ENCODE assay signal across 22 cellular contexts in genomic region chr5:22896155-22896554, GRCh38. TPM values are rescaled to one million over a fixed set of nuclear protein-coding genes. Genes with fewer than 3 reads are reported as not detected.
DNase-seq lines count a peak whose midpoint lies in the region; ATAC-seq and TF ChIP-seq lines count a peak whose summit lies in the region.
"Had no signal": no experiment of that assay in that cellular context is flagged by ENCODE, and none has a peak within 500 bp of the region (broad histone marks: within the 10 kb centered on the region; RNA-seq: fewer than 3 reads in every experiment).

No MANE protein-coding gene starts in this region.

- no peaks in the 10 kb centered on the region for H3K79me2 ChIP-seq in trophoblast cell (ENCODE audit: control insufficient read depth, insufficient read depth, low read length, poor library complexity)

- H3K4ac ChIP-seq in trophoblast cell (ENCODE audit: low read depth, low read length), result no peak overlapping the region

- H3K79me1 ChIP-seq in trophoblast cell (ENCODE audit: low read length), result no peaks in the 10 kb centered on the region

- H2BK12ac ChIP-seq in trophoblast cell (ENCODE audit: low read length), result no peak overlapping the region

- no peak overlapping the region for H3K23ac ChIP-seq in trophoblast cell (ENCODE audit: low read length)

- no peak overlapping the region for H3K18ac ChIP-seq in trophoblast cell (ENCODE audit: low read length)

- no peak overlapping the region for H3K4me3 ChIP-seq in RWPE2 (ENCODE audit: severe bottlenecking)
- no peak overlapping the region for H3K4me3 ChIP-seq in tibial artery
- H3K4me3 ChIP-seq in trophoblast cell (ENCODE audit: low read depth, low read length), result no peak overlapping the region
- H3K4me3 ChIP-seq: BLaER1, GM12878 had no signal

- no peak overlapping the region for H3K14ac ChIP-seq in trophoblast cell (ENCODE audit: low read length)

- H3K9ac ChIP-seq in trophoblast cell (ENCODE audit: low read length), result no peak overlapping the region
- H3K9ac ChIP-seq: BLaER1 had no signal

- H3K27me3 ChIP-seq in RWPE2 (ENCODE audit: insufficient read depth, poor library complexity, severe bottlenecking), result no peaks in the 10 kb centered on the region
- no peaks in the 10 kb centered on the region for H3K27me3 ChIP-seq in tibial artery
- no peaks in the 10 kb centered on the region for H3K27me3 ChIP-seq in trophoblast cell (ENCODE audit: insufficient read depth, low read length)
- H3K27me3 ChIP-seq: BLaER1 had no signal

- H3K9me3 ChIP-seq in RWPE2 (ENCODE audit: severe bottlenecking) (no peaks in the 10 kb centered on the region), tibial artery (no peaks in the 10 kb centered on the region), trophoblast cell (ENCODE audit: insufficient read depth, low read depth, low read length) (peaks cover 3% of the 10 kb centered on the region)

- no CpG with 5 or more reads among the region's 4 CpGs for WGBS in trophoblast cell (ENCODE audit: extremely low coverage, insufficient coverage, insufficient read length)

- H4K12ac ChIP-seq in trophoblast cell (ENCODE audit: low read depth, low read length), result no peak overlapping the region

- H3K36me3 ChIP-seq in RWPE2 (ENCODE audit: low read depth), result no peaks in the 10 kb centered on the region
- H3K36me3 ChIP-seq in tibial artery, result no peaks in the 10 kb centered on the region
- no peaks in the 10 kb centered on the region for H3K36me3 ChIP-seq in trophoblast cell (ENCODE audit: control insufficient read depth in 1 of 2, insufficient read depth in 2 of 2, low read length in 2 of 2)
- H3K36me3 ChIP-seq: BLaER1 had no signal

- peak overlapping the region; percentile 17 for H3K27ac ChIP-seq in RWPE2 (ENCODE audit: poor library complexity, severe bottlenecking)
- H3K27ac ChIP-seq in tibial artery, result no peak overlapping the region
- no peak overlapping the region for H3K27ac ChIP-seq in trophoblast cell (ENCODE audit: low read depth, low read length)
- H3K27ac ChIP-seq: BLaER1, HL-60 had no signal

- no peak overlapping the region for H2BK120ac ChIP-seq in trophoblast cell (ENCODE audit: insufficient read depth, low read length, poor library complexity)

- peak; percentile 22 for DNase-seq in HS-5 (ENCODE audit: low read depth)
- DNase-seq in NCI-H69 (lab: John Stamatoyannopoulos, UW), result peak; percentile 12
- no peak for DNase-seq in RWPE2 (ENCODE audit: low spot score)
- peak; percentile 2 for DNase-seq in fibroblast of gingiva (ENCODE audit: low read depth)
- no peak for DNase-seq in DMS53 (lab: John Stamatoyannopoulos, UW)
- no peak for DNase-seq in tibial artery
- DNase-seq in retina, result no peak
- no peak for DNase-seq in trophoblast cell
- DNase-seq: 8988T; CD4-positive, alpha-beta memory T cell; DND-41; EL; GOT3; H7; HFFc6 had no signal

- intact Hi-C loops in tibial artery (cut with DNase I; ENCODE audit: low total_unique reads), result no loop called here

- no peak overlapping the region for H3K4me2 ChIP-seq in trophoblast cell (ENCODE audit: low read length)
- H3K4me2 ChIP-seq: BLaER1 had no signal

- H3K4me1 ChIP-seq in RWPE2 (ENCODE audit: insufficient read depth, poor library complexity, severe bottlenecking) (peaks cover 25% of the 10 kb centered on the region), tibial artery (no peaks in the 10 kb centered on the region), trophoblast cell (ENCODE audit: control insufficient read depth in 1 of 2, insufficient read depth in 2 of 2, low read length in 2 of 2) (no peaks in the 10 kb centered on the region)
- H3K4me1 ChIP-seq: BLaER1 had no signal

- H4K91ac ChIP-seq in trophoblast cell (ENCODE audit: low read depth, low read length), result no peak overlapping the region

- no peak overlapping the region for H4K8ac ChIP-seq in trophoblast cell (ENCODE audit: low read depth, low read length)

- no peak overlapping the region for H2BK5ac ChIP-seq in trophoblast cell (ENCODE audit: low read depth, low read length, poor library complexity)

- ATAC-seq in RWPE2 (ENCODE audit: low read depth), result peak; percentile 82
- ATAC-seq: GM12878, HCT116, HepG2 had no signal

- TF ChIP-seq CTCF in RWPE2 (IDR thresholded peaks at IDR 0.05; ENCODE audit: poor library complexity, severe bottlenecking) (no peak), tibial artery (IDR thresholded peaks at IDR 0.05) (no peak)

- H2AFZ ChIP-seq in trophoblast cell (ENCODE audit: insufficient read depth, low read length, poor library complexity), result no peak overlapping the region

- H2AK5ac ChIP-seq in trophoblast cell (ENCODE audit: low read length), result no peak overlapping the region

RNA-seq across cellular contexts. Expression of gene CDH12, which starts 43.0 kb away (rescaled TPM):
- 0.01 and 0.03 TPM in 2 replicates for polyA plus RNA-seq in trophoblast cell (2013)
- polyA plus RNA-seq: AG04450; CD14-positive monocyte; CD4-positive, alpha-beta memory T cell; HepG2 had no signal

Comparison
In these comparisons a context has a peak if more than half of its experiments do, and no peak if none do; other contexts are left out.
1. DNase-seq: peak in HS-5 (single experiment), NCI-H69 (single experiment) and fibroblast of gingiva (single experiment); none in RWPE2 (single experiment), DMS53 (single experiment), tibial artery (0 of 2), retina (single experiment) and trophoblast cell (0 of 2).